In genomic region chr20:13009682-13010406, GRCh38 we compare ENCODE assay signal across 1 cellular context.
TF ChIP-seq lines count a peak whose summit lies in the region.

No MANE protein-coding gene starts in this region.

TF ChIP-seq in HepG2, 621 proteins besides CTCF, POLR2A, EP300 and RAD21 (continued from another document and continues in another):
- 0 out of 2 replicates have a peak, but pooled peaks have one; percentile 64 for TF ChIP-seq ZNF800 (CRISPR knock-in tag; IDR thresholded peaks at IDR 0.05)
- 0 out of 2 replicates have a peak, but pooled peaks have one; percentile 30 for TF ChIP-seq ZNF761 (CRISPR knock-in tag; conservative IDR thresholded peaks at IDR 0.05)
- TF ChIP-seq ZFP90 (CRISPR knock-in tag; IDR thresholded peaks at IDR 0.05; ENCODE audit: borderline replicate concordance): 0 out of 2 replicates have a peak, but pooled peaks have one; percentile 68
- no peak for TF ChIP-seq MTF1 (CRISPR knock-in tag; IDR thresholded peaks at IDR 0.05)
- 0 out of 2 replicates have a peak, but pooled peaks have one; percentile 44 for TF ChIP-seq ZNF598 (CRISPR knock-in tag; IDR thresholded peaks at IDR 0.05; ENCODE audit: borderline replicate concordance)
- no peak for TF ChIP-seq TARDBP (CRISPR knock-in tag; IDR thresholded peaks at IDR 0.05)
- peak; percentile 57 for TF ChIP-seq MED1 (CRISPR knock-in tag; IDR thresholded peaks at IDR 0.05)
- TF ChIP-seq SMAD9 (CRISPR knock-in tag; IDR thresholded peaks at IDR 0.05): no peak
- TF ChIP-seq DR1 (CRISPR knock-in tag; IDR thresholded peaks at IDR 0.05): no peak
- peak; percentile 89 for TF ChIP-seq ZBTB21 (CRISPR knock-in tag; IDR thresholded peaks at IDR 0.05)
- 0 out of 2 replicates have a peak, but pooled peaks have one; percentile 23 for TF ChIP-seq MAX (IDR thresholded peaks at IDR 0.05)
- TF ChIP-seq ZSCAN21 (CRISPR knock-in tag; IDR thresholded peaks at IDR 0.05; ENCODE audit: borderline replicate concordance): 0 out of 2 replicates have a peak, but pooled peaks have one; percentile 7
- TF ChIP-seq, protein P1, sequence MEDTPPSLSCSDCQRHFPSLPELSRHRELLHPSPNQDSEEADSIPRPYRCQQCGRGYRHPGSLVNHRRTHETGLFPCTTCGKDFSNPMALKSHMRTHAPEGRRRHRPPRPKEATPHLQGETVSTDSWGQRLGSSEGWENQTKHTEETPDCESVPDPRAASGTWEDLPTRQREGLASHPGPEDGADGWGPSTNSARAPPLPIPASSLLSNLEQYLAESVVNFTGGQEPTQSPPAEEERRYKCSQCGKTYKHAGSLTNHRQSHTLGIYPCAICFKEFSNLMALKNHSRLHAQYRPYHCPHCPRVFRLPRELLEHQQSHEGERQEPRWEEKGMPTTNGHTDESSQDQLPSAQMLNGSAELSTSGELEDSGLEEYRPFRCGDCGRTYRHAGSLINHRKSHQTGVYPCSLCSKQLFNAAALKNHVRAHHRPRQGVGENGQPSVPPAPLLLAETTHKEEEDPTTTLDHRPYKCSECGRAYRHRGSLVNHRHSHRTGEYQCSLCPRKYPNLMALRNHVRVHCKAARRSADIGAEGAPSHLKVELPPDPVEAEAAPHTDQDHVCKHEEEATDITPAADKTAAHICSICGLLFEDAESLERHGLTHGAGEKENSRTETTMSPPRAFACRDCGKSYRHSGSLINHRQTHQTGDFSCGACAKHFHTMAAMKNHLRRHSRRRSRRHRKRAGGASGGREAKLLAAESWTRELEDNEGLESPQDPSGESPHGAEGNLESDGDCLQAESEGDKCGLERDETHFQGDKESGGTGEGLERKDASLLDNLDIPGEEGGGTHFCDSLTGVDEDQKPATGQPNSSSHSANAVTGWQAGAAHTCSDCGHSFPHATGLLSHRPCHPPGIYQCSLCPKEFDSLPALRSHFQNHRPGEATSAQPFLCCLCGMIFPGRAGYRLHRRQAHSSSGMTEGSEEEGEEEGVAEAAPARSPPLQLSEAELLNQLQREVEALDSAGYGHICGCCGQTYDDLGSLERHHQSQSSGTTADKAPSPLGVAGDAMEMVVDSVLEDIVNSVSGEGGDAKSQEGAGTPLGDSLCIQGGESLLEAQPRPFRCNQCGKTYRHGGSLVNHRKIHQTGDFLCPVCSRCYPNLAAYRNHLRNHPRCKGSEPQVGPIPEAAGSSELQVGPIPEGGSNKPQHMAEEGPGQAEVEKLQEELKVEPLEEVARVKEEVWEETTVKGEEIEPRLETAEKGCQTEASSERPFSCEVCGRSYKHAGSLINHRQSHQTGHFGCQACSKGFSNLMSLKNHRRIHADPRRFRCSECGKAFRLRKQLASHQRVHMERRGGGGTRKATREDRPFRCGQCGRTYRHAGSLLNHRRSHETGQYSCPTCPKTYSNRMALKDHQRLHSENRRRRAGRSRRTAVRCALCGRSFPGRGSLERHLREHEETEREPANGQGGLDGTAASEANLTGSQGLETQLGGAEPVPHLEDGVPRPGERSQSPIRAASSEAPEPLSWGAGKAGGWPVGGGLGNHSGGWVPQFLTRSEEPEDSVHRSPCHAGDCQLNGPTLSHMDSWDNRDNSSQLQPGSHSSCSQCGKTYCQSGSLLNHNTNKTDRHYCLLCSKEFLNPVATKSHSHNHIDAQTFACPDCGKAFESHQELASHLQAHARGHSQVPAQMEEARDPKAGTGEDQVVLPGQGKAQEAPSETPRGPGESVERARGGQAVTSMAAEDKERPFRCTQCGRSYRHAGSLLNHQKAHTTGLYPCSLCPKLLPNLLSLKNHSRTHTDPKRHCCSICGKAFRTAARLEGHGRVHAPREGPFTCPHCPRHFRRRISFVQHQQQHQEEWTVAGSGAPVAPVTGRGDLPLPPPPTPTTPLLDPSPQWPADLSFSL (CRISPR knock-in tag; IDR thresholded peaks at IDR 0.05): 0 out of 2 replicates have a peak, but pooled peaks have one; percentile 21
- 0 out of 2 replicates have a peak, but pooled peaks have one; percentile 16 for TF ChIP-seq SNAPC4 (CRISPR knock-in tag; IDR thresholded peaks at IDR 0.05)
- TF ChIP-seq ZSCAN12 (CRISPR knock-in tag; IDR thresholded peaks at IDR 0.05): no peak; the same call in 1 of the 2 replicates
- TF ChIP-seq PRDM15 (CRISPR knock-in tag; IDR thresholded peaks at IDR 0.05): peak; percentile 12; the same call in 1 of the 2 replicates
- 0 out of 2 replicates have a peak, but pooled peaks have one; percentile 13 for TF ChIP-seq HOXA3 (CRISPR knock-in tag; IDR thresholded peaks at IDR 0.05)
- no peak for TF ChIP-seq ZNF878 (CRISPR knock-in tag; IDR thresholded peaks at IDR 0.05)
- TF ChIP-seq ZNF607 (CRISPR knock-in tag; IDR thresholded peaks at IDR 0.05; ENCODE audit: borderline replicate concordance): peak; percentile 40; the same call in 1 of the 2 replicates
- no peak for TF ChIP-seq NR2F6 (IDR thresholded peaks at IDR 0.05)
- no peak for TF ChIP-seq NR2F6 (CRISPR knock-in tag; IDR thresholded peaks at IDR 0.05)
- TF ChIP-seq, protein P2, sequence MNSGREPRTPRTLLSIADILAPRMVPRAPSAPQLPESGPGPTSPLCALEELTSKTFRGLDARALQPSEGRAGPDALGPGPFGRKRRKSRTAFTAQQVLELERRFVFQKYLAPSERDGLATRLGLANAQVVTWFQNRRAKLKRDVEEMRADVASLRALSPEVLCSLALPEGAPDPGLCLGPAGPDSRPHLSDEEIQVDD (CRISPR knock-in tag; IDR thresholded peaks at IDR 0.05; ENCODE audit: borderline replicate concordance): no peak
- TF ChIP-seq TSC22D2 (CRISPR knock-in tag; IDR thresholded peaks at IDR 0.05; ENCODE audit: borderline replicate concordance): peak; percentile 56; the same call in 1 of the 2 replicates
- TF ChIP-seq TAF1 (CRISPR knock-in tag; IDR thresholded peaks at IDR 0.05): no peak; the same call in 1 of the 2 replicates
- TF ChIP-seq DMAP1 (CRISPR knock-in tag; IDR thresholded peaks at IDR 0.05): no peak
- TF ChIP-seq KDM2A (CRISPR knock-in tag; IDR thresholded peaks at IDR 0.05; ENCODE audit: borderline replicate concordance, low read depth): peak; percentile 34; the same call in 1 of the 2 replicates
- peak; percentile 48; the same call in 1 of the 2 replicates for TF ChIP-seq HNF1B (CRISPR knock-in tag; IDR thresholded peaks at IDR 0.05)
- 0 out of 2 replicates have a peak, but pooled peaks have one; percentile 34 for TF ChIP-seq ELF3 (CRISPR knock-in tag; IDR thresholded peaks at IDR 0.05)
- TF ChIP-seq SALL1 (CRISPR knock-in tag; IDR thresholded peaks at IDR 0.05): 0 out of 2 replicates have a peak, but pooled peaks have one; percentile 17
- TF ChIP-seq ZNF446 (CRISPR knock-in tag; IDR thresholded peaks at IDR 0.05): peak; percentile 51; the same call in 1 of the 2 replicates
- TF ChIP-seq ZBTB10 (CRISPR knock-in tag; IDR thresholded peaks at IDR 0.05; ENCODE audit: borderline replicate concordance): 0 out of 2 replicates have a peak, but pooled peaks have one; percentile 17
- 0 out of 2 replicates have a peak, but pooled peaks have one; percentile 13 for TF ChIP-seq PHF8 (CRISPR knock-in tag; IDR thresholded peaks at IDR 0.05)
- no peak for TF ChIP-seq ZNF792 (CRISPR knock-in tag; IDR thresholded peaks at IDR 0.05)
- no peak for TF ChIP-seq NR1H2 (CRISPR knock-in tag; IDR thresholded peaks at IDR 0.05; ENCODE audit: borderline replicate concordance, low read depth)
- TF ChIP-seq TOPORS (CRISPR knock-in tag; IDR thresholded peaks at IDR 0.05): no peak
- no peak for TF ChIP-seq TEAD2 (CRISPR knock-in tag; IDR thresholded peaks at IDR 0.05)
